29 cellular contexts compared by ENCODE assay signal in genomic region chr19:33518541-33518940, GRCh38.
"Had no signal": no experiment of that assay in that cellular context is flagged by ENCODE, and none has a peak within 500 bp of the region (broad histone marks: within the 10 kb centered on the region; RNA-seq: fewer than 3 reads in every experiment).

No MANE protein-coding gene starts in this region.

- H3K36me3 ChIP-seq: gastroesophageal sphincter, lower lobe of right lung, suprapubic skin, WERI-Rb-1 had no signal

- ATAC-seq: activated CD4-positive, CD25-positive, alpha-beta regulatory T cell treated with anti-CD3 and anti-CD28 coated beads, Interleukin-2, amount 50 U/mL, for 24 hours; body of pancreas; gastroesophageal sphincter; left lobe of liver; lower lobe of right lung; right cardiac atrium had no signal

- H3K27me3 ChIP-seq: body of pancreas, gastroesophageal sphincter, spleen, suprapubic skin, tibial artery had no signal

- DNase-seq: activated CD4-positive, alpha-beta T cell treated with anti-CD3 and anti-CD28 coated beads for 48 hours; activated CD4-positive, alpha-beta T cell treated with anti-CD3 and anti-CD28 coated beads, Interleukin-2, amount 50 U/mL, for 48 hours; activated CD8-positive, alpha-beta memory T cell treated with anti-CD3 and anti-CD28 coated beads for 24 hours; activated effector memory CD4-positive, alpha-beta T cell treated with Interleukin-2 at 50 U/mL for 16 hours; activated naive CD4-positive, alpha-beta T cell treated with Interleukin-2 at 50 U/mL for 16 hours; anterior cingulate cortex; body of pancreas; head of caudate nucleus; hippocampal formation; immature natural killer cell; lower lobe of right lung; mesenchymal stem cell; nephron progenitor cell; nucleus accumbens; spleen; stimulated activated naive CD4-positive, alpha-beta T cell; T1000; tibial artery; WERI-Rb-1 had no signal

- H3K9me3 ChIP-seq: body of pancreas, gastroesophageal sphincter, lower lobe of right lung, spleen, suprapubic skin, tibial artery had no signal

- H3K27me3 Mint-ChIP-seq: activated naive CD8-positive, alpha-beta T cell had no signal

- H2AFZ ChIP-seq: parathyroid adenoma had no signal

- H3K36me3 Mint-ChIP-seq: activated naive CD8-positive, alpha-beta T cell; immature natural killer cell had no signal

- H3K9ac ChIP-seq: parathyroid adenoma had no signal

- H3K4me3 Mint-ChIP-seq: activated naive CD8-positive, alpha-beta T cell; nephron progenitor cell; T-helper 1 cell treated with Interleukin-12 subunit alpha and Interleukin-12 subunit beta and Interleukin-4 antibody, amounts not matched to agents 30 μg/mL and 1 μg/mL, for 36 hours had no signal

- H3K27ac ChIP-seq: body of pancreas, coronary artery, gastroesophageal sphincter, lower lobe of right lung, parathyroid adenoma, spleen, suprapubic skin, tibial artery, WERI-Rb-1 had no signal

- H3K4me3 ChIP-seq: body of pancreas, coronary artery, gastroesophageal sphincter, lower lobe of right lung, spleen, suprapubic skin, tibial artery had no signal

- FAIRE-seq: endothelial cell of umbilical vein had no signal

- H3K27ac Mint-ChIP-seq: activated naive CD8-positive, alpha-beta T cell; nephron progenitor cell; T-helper 1 cell treated with Interleukin-12 subunit alpha and Interleukin-12 subunit beta and Interleukin-4 antibody, amounts not matched to agents 30 μg/mL and 1 μg/mL, for 36 hours had no signal

- H3K9me3 Mint-ChIP-seq: immature natural killer cell; nephron progenitor cell; T-helper 1 cell treated with Interleukin-12 subunit alpha and Interleukin-12 subunit beta and Interleukin-4 antibody, amounts not matched to agents 30 μg/mL and 1 μg/mL, for 36 hours had no signal
